14 cellular contexts compared by ENCODE assay signal in genomic region chr4:56723201-56723605, GRCh38. TPM values are rescaled to one million over a fixed set of nuclear protein-coding genes. Genes with fewer than 3 reads are reported as not detected.
DNase-seq lines count a peak whose midpoint lies in the region; ATAC-seq and TF ChIP-seq lines count a peak whose summit lies in the region.
"Had no signal": no experiment of that assay in that cellular context is flagged by ENCODE, and none has a peak within 500 bp of the region (broad histone marks: within the 10 kb centered on the region; RNA-seq: fewer than 3 reads in every experiment).

No MANE protein-coding gene starts in this region.

- no peaks in the 10 kb centered on the region for H3K9me3 ChIP-seq in left ventricle myocardium inferior (replicated peaks)
- H3K9me3 ChIP-seq: sigmoid colon had no signal

- no peak for TF ChIP-seq CTCF in left ventricle myocardium inferior (IDR thresholded peaks at IDR 0.05; ENCODE audit: borderline replicate concordance)

- peak overlapping the region; percentile 87 for H3K27ac Mint-ChIP-seq in activated CD4-positive, alpha-beta T cell treated with anti-CD3 and anti-CD28 coated beads for 36 hours

- CTCF ChIA-PET in activated CD4-positive, alpha-beta T cell treated with anti-CD3 and anti-CD28 coated beads for 36 hours (lab: Charles Lee): interaction anchor here (0.9 to 1.9 kb wide), 4 partner anchors 13 to 82 kb away, joined by 3 to 12 read pairs (median 3); no protein-coding TSS in a partner anchor

- peak; percentile 97 for ATAC-seq in activated CD4-positive, alpha-beta T cell treated with anti-CD3 and anti-CD28 coated beads for 36 hours
- ATAC-seq in HG03469 (IDR thresholded peaks at IDR 0.05; ENCODE audit: unreplicated experiment): peak; percentile 58

- DNase-seq in activated CD4-positive, alpha-beta T cell treated with anti-CD3 and anti-CD28 coated beads for 36 hours: peak; percentile 80
- DNase-seq in activated CD4-positive, alpha-beta T cell treated with anti-CD3 and anti-CD28 coated beads, Interleukin-2, amount 50 U/mL, for 1 hour: no peak
- DNase-seq in dermis blood vessel endothelial cell (peak; percentile 6), left ventricle myocardium inferior (no peak), NCI-H526 treated with DMSO at 0.1 percent for 48 hours (lab: John Stamatoyannopoulos, UW) (no peak), substantia nigra (lab: John Stamatoyannopoulos, UW) (no peak)
- DNase-seq in stimulated activated CD8-positive, alpha-beta memory T cell treated with anti-CD3 and anti-CD28 coated beads, Interleukin-15, amount 100 ng/mL, for 48 hours (ENCODE audit: low read depth in 2 of 2): peak; percentile 15 to 30
- DNase-seq: cortex of kidney, glutamatergic neuron, HCEC 1CT, NCI-H748 treated with DMSO at 0.1 percent for 48 hours, sigmoid colon had no signal

- H3K9me3 Mint-ChIP-seq in activated CD4-positive, alpha-beta T cell treated with anti-CD3 and anti-CD28 coated beads for 36 hours (ENCODE audit: low read depth): no peaks in the 10 kb centered on the region

- H3K36me3 ChIP-seq in left ventricle myocardium inferior: no peaks in the 10 kb centered on the region
- H3K36me3 ChIP-seq: sigmoid colon had no signal

- H3K4me3 Mint-ChIP-seq in activated CD4-positive, alpha-beta T cell treated with anti-CD3 and anti-CD28 coated beads for 36 hours: peak overlapping the region; percentile 4

- peaks cover 1% of the 10 kb centered on the region for H3K4me1 ChIP-seq in left ventricle myocardium inferior

- H3K27me3 ChIP-seq in left ventricle myocardium inferior (ENCODE audit: low read depth): no peaks in the 10 kb centered on the region
- H3K27me3 ChIP-seq: sigmoid colon had no signal

- POLR2A ChIA-PET in activated CD4-positive, alpha-beta T cell treated with anti-CD3 and anti-CD28 coated beads for 36 hours (lab: Charles Lee): interaction anchor here (0.5 to 1.1 kb wide), 6 partner anchors 21 to 262 kb away, joined by 3 to 7 read pairs (median 3); no protein-coding TSS in a partner anchor

- H3K27me3 Mint-ChIP-seq in activated CD4-positive, alpha-beta T cell treated with anti-CD3 and anti-CD28 coated beads for 36 hours: no peaks in the 10 kb centered on the region

- H3K4me1 Mint-ChIP-seq in activated CD4-positive, alpha-beta T cell treated with anti-CD3 and anti-CD28 coated beads for 36 hours: peaks cover 23% of the 10 kb centered on the region

- H3K4me3 ChIP-seq in left ventricle myocardium inferior: no peak overlapping the region
- H3K4me3 ChIP-seq: sigmoid colon had no signal

- no peak overlapping the region for H3K27ac ChIP-seq in left ventricle myocardium inferior (replicated peaks)
- H3K27ac ChIP-seq in substantia nigra (ENCODE audit: low read depth, low read length, poor library complexity, severe bottlenecking): no peak overlapping the region
- H3K27ac ChIP-seq: sigmoid colon had no signal

- intact Hi-C loops in activated CD4-positive, alpha-beta T cell treated with anti-CD3 and anti-CD28 coated beads for 36 hours (cut with DNase I, micrococcal nuclease): loop anchor here (1.0 to 5.0 kb wide), 7 partner anchors 34 to 249 kb away; partner anchors contain the start of gene HOPX (in 2 of the 2)
- intact Hi-C loops in left ventricle myocardium inferior (cut with micrococcal nuclease): no loop called here

- no peaks in the 10 kb centered on the region for H3K36me3 Mint-ChIP-seq in activated CD4-positive, alpha-beta T cell treated with anti-CD3 and anti-CD28 coated beads for 36 hours (ENCODE audit: low read depth)

RNA-seq across cellular contexts. Expression of gene HOPX, which starts 42.1 kb away (rescaled TPM):
- 10 to 100 TPM; 56.3 to 83.9 TPM for total RNA-seq in activated CD4-positive, alpha-beta T cell treated with anti-CD3 and anti-CD28 coated beads for 36 hours
- total RNA-seq in dermis blood vessel endothelial cell: 2.6 and 3.1 TPM in 2 replicates
- total RNA-seq in left ventricle myocardium inferior: 21.3 TPM
- total RNA-seq: A673 had no signal

Comparison
In these comparisons a context has a peak if more than half of its experiments do, and no peak if none do; other contexts are left out.
1. DNase-seq: peak in activated CD4-positive, alpha-beta T cell treated with anti-CD3 and anti-CD28 coated beads for 36 hours (single experiment), dermis blood vessel endothelial cell (single experiment) and stimulated activated CD8-positive, alpha-beta memory T cell treated with anti-CD3 and anti-CD28 coated beads, Interleukin-15, amount 100 ng/mL, for 48 hours (2 of 2); none in activated CD4-positive, alpha-beta T cell treated with anti-CD3 and anti-CD28 coated beads, Interleukin-2, amount 50 U/mL, for 1 hour (single experiment), left ventricle myocardium inferior (single experiment), NCI-H526 treated with DMSO at 0.1 percent for 48 hours (single experiment) and substantia nigra (0 of 49).